Comparison of ENCODE assay signal across 1 cellular context in genomic region chr7:65239707-65240352, GRCh38.
TF ChIP-seq lines count a peak whose summit lies in the region.

No MANE protein-coding gene starts in this region.

TF ChIP-seq in HepG2, 621 proteins besides CTCF, POLR2A, EP300 and RAD21 (continued from another document and continues in another):
- TF ChIP-seq ZNF639 (CRISPR knock-in tag; conservative IDR thresholded peaks at IDR 0.05) (no peak), TFDP2 (CRISPR knock-in tag; IDR thresholded peaks at IDR 0.05) (peak; percentile 59; the same call in 1 of the 2 replicates), ZNF552 (CRISPR knock-in tag; IDR thresholded peaks at IDR 0.05; ENCODE audit: borderline replicate concordance) (no peak), ZMYM4 (CRISPR knock-in tag; IDR thresholded peaks at IDR 0.05) (peak; percentile 30; the same call in 1 of the 2 replicates), NCOA2 (CRISPR knock-in tag; IDR thresholded peaks at IDR 0.05) (no peak), FOXM1 (CRISPR knock-in tag; IDR thresholded peaks at IDR 0.05) (no peak), TARDBP (CRISPR knock-in tag; IDR thresholded peaks at IDR 0.05) (no peak), AHDC1 (CRISPR knock-in tag; IDR thresholded peaks at IDR 0.05; ENCODE audit: borderline replicate concordance) (no peak), ZNF777 (CRISPR knock-in tag; IDR thresholded peaks at IDR 0.05) (0 out of 2 replicates have a peak, but pooled peaks have one; percentile 30), ZNF530 (CRISPR knock-in tag; IDR thresholded peaks at IDR 0.05; ENCODE audit: low read depth) (no peak), GTF2F1 (IDR thresholded peaks at IDR 0.05; ENCODE audit: low read length) (no peak), SOX5 (CRISPR knock-in tag; IDR thresholded peaks at IDR 0.05; ENCODE audit: borderline replicate concordance) (no peak), NAIF1 (CRISPR knock-in tag; IDR thresholded peaks at IDR 0.05; ENCODE audit: borderline replicate concordance) (no peak), JARID2 (CRISPR knock-in tag; IDR thresholded peaks at IDR 0.05; ENCODE audit: insufficient replicate concordance) (no peak), ZNF780A (CRISPR knock-in tag; IDR thresholded peaks at IDR 0.05) (no peak), ZNF160 (CRISPR knock-in tag; IDR thresholded peaks at IDR 0.05) (0 out of 2 replicates have a peak, but pooled peaks have one; percentile 29), ZNF234 (CRISPR knock-in tag; conservative IDR thresholded peaks at IDR 0.05) (no peak), ZFAT (CRISPR knock-in tag; conservative IDR thresholded peaks at IDR 0.05) (no peak), CSRNP1 (CRISPR knock-in tag; IDR thresholded peaks at IDR 0.05) (peak; percentile 58; the same call in 1 of the 2 replicates), ZNF879 (CRISPR knock-in tag; IDR thresholded peaks at IDR 0.05) (no peak), FIP1L1 (IDR thresholded peaks at IDR 0.05; ENCODE audit: borderline replicate concordance, insufficient read depth, low read depth, low read length) (no peak), ZNF501 (CRISPR knock-in tag; IDR thresholded peaks at IDR 0.05) (peak; percentile 65; the same call in 1 of the 2 replicates), KDM2A (CRISPR knock-in tag; IDR thresholded peaks at IDR 0.05; ENCODE audit: borderline replicate concordance, low read depth) (peak; percentile 46; the same call in 1 of the 2 replicates), REST (IDR thresholded peaks at IDR 0.05; ENCODE audit: borderline replicate concordance in 1 of 2, low read depth in 1 of 2, low read length in 2 of 2) (no peak), POLR2G (IDR thresholded peaks at IDR 0.05; ENCODE audit: low read depth, low read length) (no peak), ZNF263 (CRISPR knock-in tag; IDR thresholded peaks at IDR 0.05) (peak; percentile 28; the same call in 1 of the 2 replicates), MED1 (CRISPR knock-in tag; IDR thresholded peaks at IDR 0.05) (0 out of 2 replicates have a peak, but pooled peaks have one; percentile 13), ATF7-NPFF (CRISPR knock-in tag; IDR thresholded peaks at IDR 0.05; ENCODE audit: low read depth) (peak; percentile 77), MYC (CRISPR knock-in tag; IDR thresholded peaks at IDR 0.05; ENCODE audit: borderline replicate concordance) (peak; percentile 38; the same call in 1 of the 2 replicates), KDM1A (CRISPR knock-in tag; IDR thresholded peaks at IDR 0.05) (no peak), NR2C2 (CRISPR knock-in tag; IDR thresholded peaks at IDR 0.05; ENCODE audit: borderline replicate concordance) (no peak), HOXA5 (CRISPR knock-in tag; IDR thresholded peaks at IDR 0.05) (0 out of 2 replicates have a peak, but pooled peaks have one; percentile 42), RARG (CRISPR knock-in tag; IDR thresholded peaks at IDR 0.05; ENCODE audit: low read depth) (no peak), ZNF34 (CRISPR knock-in tag; IDR thresholded peaks at IDR 0.05; ENCODE audit: borderline replicate concordance) (no peak), NFIB (CRISPR knock-in tag; IDR thresholded peaks at IDR 0.05; ENCODE audit: borderline replicate concordance) (no peak), NFIC (IDR thresholded peaks at IDR 0.05; ENCODE audit: low read length) (no peak), NRL (CRISPR knock-in tag; IDR thresholded peaks at IDR 0.05; ENCODE audit: borderline replicate concordance) (no peak; the same call in 1 of the 2 replicates), CBX1 (IDR thresholded peaks at IDR 0.05; ENCODE audit: low read depth) (peak; percentile 55)
- TF ChIP-seq, protein P1, sequence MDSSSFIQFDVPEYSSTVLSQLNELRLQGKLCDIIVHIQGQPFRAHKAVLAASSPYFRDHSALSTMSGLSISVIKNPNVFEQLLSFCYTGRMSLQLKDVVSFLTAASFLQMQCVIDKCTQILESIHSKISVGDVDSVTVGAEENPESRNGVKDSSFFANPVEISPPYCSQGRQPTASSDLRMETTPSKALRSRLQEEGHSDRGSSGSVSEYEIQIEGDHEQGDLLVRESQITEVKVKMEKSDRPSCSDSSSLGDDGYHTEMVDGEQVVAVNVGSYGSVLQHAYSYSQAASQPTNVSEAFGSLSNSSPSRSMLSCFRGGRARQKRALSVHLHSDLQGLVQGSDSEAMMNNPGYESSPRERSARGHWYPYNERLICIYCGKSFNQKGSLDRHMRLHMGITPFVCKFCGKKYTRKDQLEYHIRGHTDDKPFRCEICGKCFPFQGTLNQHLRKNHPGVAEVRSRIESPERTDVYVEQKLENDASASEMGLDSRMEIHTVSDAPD (CRISPR knock-in tag; IDR thresholded peaks at IDR 0.05), result no peak
- TF ChIP-seq, protein P2, sequence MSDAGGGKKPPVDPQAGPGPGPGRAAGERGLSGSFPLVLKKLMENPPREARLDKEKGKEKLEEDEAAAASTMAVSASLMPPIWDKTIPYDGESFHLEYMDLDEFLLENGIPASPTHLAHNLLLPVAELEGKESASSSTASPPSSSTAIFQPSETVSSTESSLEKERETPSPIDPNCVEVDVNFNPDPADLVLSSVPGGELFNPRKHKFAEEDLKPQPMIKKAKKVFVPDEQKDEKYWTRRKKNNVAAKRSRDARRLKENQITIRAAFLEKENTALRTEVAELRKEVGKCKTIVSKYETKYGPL (CRISPR knock-in tag; IDR thresholded peaks at IDR 0.05), result no peak
- TF ChIP-seq, protein P3, sequence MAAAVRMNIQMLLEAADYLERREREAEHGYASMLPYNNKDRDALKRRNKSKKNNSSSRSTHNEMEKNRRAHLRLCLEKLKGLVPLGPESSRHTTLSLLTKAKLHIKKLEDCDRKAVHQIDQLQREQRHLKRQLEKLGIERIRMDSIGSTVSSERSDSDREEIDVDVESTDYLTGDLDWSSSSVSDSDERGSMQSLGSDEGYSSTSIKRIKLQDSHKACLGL (CRISPR knock-in tag; IDR thresholded peaks at IDR 0.05), result no peak; the same call in 1 of the 2 replicates
